In the genomic region with DNA sequence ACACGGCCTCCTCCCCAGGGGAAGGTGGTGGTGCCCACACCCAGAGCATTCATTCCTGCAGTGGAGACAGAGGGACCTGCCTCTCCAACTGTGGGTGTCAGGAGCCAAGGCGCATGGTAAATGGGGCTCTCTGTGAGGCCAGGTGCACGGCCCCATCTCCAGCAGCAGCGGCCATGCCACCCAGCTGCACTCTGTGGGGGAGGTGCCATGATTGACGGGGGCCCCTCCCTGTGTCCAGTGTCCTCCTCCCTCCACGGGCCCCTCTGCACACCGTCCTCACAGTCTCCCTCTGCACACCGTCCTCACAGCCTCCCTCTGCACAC, we compare ENCODE assay signal across 25 cellular contexts.
"Had no signal": no experiment of that assay in that cellular context is flagged by ENCODE, and none has a peak within 500 bp of the region (broad histone marks: within the 10 kb centered on the region; RNA-seq: fewer than 3 reads in every experiment).

No MANE protein-coding gene starts in this region.

- H2AFZ ChIP-seq: hepatocyte, parathyroid adenoma had no signal

- H3K4me2 ChIP-seq: hepatocyte had no signal

- H3K27ac Mint-ChIP-seq: mesothelial cell of epicardium; natural killer cell treated with Interleukin-12 subunit alpha and Interleukin-12 subunit beta and Interleukin-15 and Interleukin-18, amount 100 ng/mL, for 72 hours; stimulated activated naive B cell treated with anti-CD40 and anti-IgM and Interleukin-4, amounts not matched to agents 10 μg/mL and 1 μg/mL and 100 μg/mL, for 72 hours had no signal

- H3K27me3 Mint-ChIP-seq: naive B cell; natural killer cell treated with Interleukin-12 subunit alpha and Interleukin-12 subunit beta and Interleukin-15 and Interleukin-18, amount 100 ng/mL, for 72 hours had no signal

- H3K36me3 ChIP-seq: esophagus squamous epithelium, prostate gland, right lobe of liver, stomach, thyroid gland, vagina had no signal

- H3K4me3 ChIP-seq: coronary artery, esophagus squamous epithelium, hepatocyte, mucosa of descending colon, prostate gland, right lobe of liver, stomach, thyroid gland, vagina had no signal

- H3K9me3 Mint-ChIP-seq: mesothelial cell of epicardium; naive B cell; natural killer cell treated with Interleukin-12 subunit alpha and Interleukin-12 subunit beta and Interleukin-15 and Interleukin-18, amount 100 ng/mL, for 72 hours; neural crest cell; stimulated activated naive B cell treated with anti-CD40 and anti-IgM and Interleukin-4, amounts not matched to agents 10 μg/mL and 1 μg/mL and 100 μg/mL, for 72 hours had no signal

- H3K9me3 ChIP-seq: esophagus squamous epithelium, mucosa of descending colon, prostate gland, right lobe of liver, stomach, thyroid gland, vagina had no signal

- H3K27ac ChIP-seq: coronary artery, esophagus squamous epithelium, hepatocyte, parathyroid adenoma, prostate gland, right lobe of liver, stomach, thyroid gland, vagina had no signal

- ATAC-seq: mucosa of descending colon; natural killer cell treated with Interleukin-12 subunit alpha and Interleukin-12 subunit beta and Interleukin-15 and Interleukin-18, amount 100 ng/mL, for 72 hours; right lobe of liver; stimulated activated naive B cell treated with anti-CD40 and anti-IgM and Interleukin-4, amounts not matched to agents 10 μg/mL and 1 μg/mL and 100 μg/mL, for 72 hours had no signal

- H3K27me3 ChIP-seq: esophagus squamous epithelium, hepatocyte, right lobe of liver, stomach, thyroid gland, vagina had no signal

- H3K4me3 Mint-ChIP-seq: mesothelial cell of epicardium; naive B cell; natural killer cell treated with Interleukin-12 subunit alpha and Interleukin-12 subunit beta and Interleukin-15 and Interleukin-18, amount 100 ng/mL, for 72 hours; neural crest cell; stimulated activated naive B cell treated with anti-CD40 and anti-IgM and Interleukin-4, amounts not matched to agents 10 μg/mL and 1 μg/mL and 100 μg/mL, for 72 hours had no signal

- H3K9ac ChIP-seq: parathyroid adenoma had no signal

- DNase-seq: central memory CD4-positive, alpha-beta T cell; dermis blood vessel endothelial cell; effector memory CD4-positive, alpha-beta T cell; esophagus squamous epithelium; head of caudate nucleus; kidney glomerular epithelial cell; mesenchymal stem cell; naive B cell; small intestine; stimulated activated CD4-positive, alpha-beta T cell treated with anti-CD3 and anti-CD28 coated beads, Interleukin-15, amount 100 ng/mL, for 24 hours; stimulated activated CD4-positive, alpha-beta T cell treated with anti-CD3 and anti-CD28 coated beads, Interleukin-2, amount 100 ng/mL, for 48 hours; stimulated activated naive B cell treated with anti-CD40 and anti-IgM and Interleukin-4, amounts not matched to agents 10 μg/mL and 1 μg/mL and 100 μg/mL, for 72 hours; stomach; thyroid gland; trophoblast cell had no signal

- H3K4me1 ChIP-seq: parathyroid adenoma, prostate gland, right lobe of liver, thyroid gland had no signal
